ENCODE assay signal across 31 cellular contexts in genomic region chr9:107700902-107701301, GRCh38.
DNase-seq lines count a peak whose midpoint lies in the region; ATAC-seq, FAIRE-seq and TF ChIP-seq lines count a peak whose summit lies in the region.
"Had no signal": no experiment of that assay in that cellular context is flagged by ENCODE, and none has a peak within 500 bp of the region (broad histone marks: within the 10 kb centered on the region; RNA-seq: fewer than 3 reads in every experiment).

No MANE protein-coding gene starts in this region.

- H3K79me2 ChIP-seq in astrocyte (ENCODE audit: insufficient read depth, low read length) (no peaks in the 10 kb centered on the region), osteoblast (ENCODE audit: insufficient read depth, low read length) (no peaks in the 10 kb centered on the region)

- no peaks in the 10 kb centered on the region for H3K36me3 ChIP-seq in astrocyte (ENCODE audit: insufficient read depth, low read length)
- no peaks in the 10 kb centered on the region for H3K36me3 ChIP-seq in osteoblast (ENCODE audit: insufficient read depth, low read length)
- H3K36me3 ChIP-seq: esophagus squamous epithelium, neural progenitor cell, stomach, tibial artery had no signal

- DNase-seq in AG08395 (ENCODE audit: low spot score) (peak; percentile 6), H54 (ENCODE audit: insufficient read length, low spot score) (no peak), astrocyte (ENCODE audit: low read depth) (no peak), osteoblast (ENCODE audit: insufficient read length, low spot score, missing footprints) (no peak), NCI-H1105 treated with DMSO at 0.1 percent for 48 hours (lab: John Stamatoyannopoulos, UW) (no peak), SW480 (ENCODE audit: low spot score) (no peak), NK-92 (lab: John Stamatoyannopoulos, UW; ENCODE audit: unreplicated experiment) (no peak)
- DNase-seq: activated CD4-positive, alpha-beta T cell treated with anti-CD3 and anti-CD28 coated beads, Interleukin-2, amount 50 U/mL, for 48 hours; activated naive CD4-positive, alpha-beta T cell; DND-41; dorsolateral prefrontal cortex; esophagus squamous epithelium; GF-D8; HCEC 1CT; NCI-H1092; NCI-H1694 treated with DMSO at 0.1 percent for 48 hours; NCI-H446 treated with DMSO at 0.1 percent for 48 hours; NCI-H82; PC-3; right cardiac atrium; stimulated activated CD4-positive, alpha-beta T cell treated with anti-CD3 and anti-CD28 coated beads, Interleukin-12 subunit alpha, Interleukin-12 subunit beta, amount 100 ng/mL, for 4 hours; stimulated activated CD4-positive, alpha-beta T cell treated with anti-CD3 and anti-CD28 coated beads, Interleukin-2, amount 100 ng/mL, for 48 hours; stomach; T-helper 2 cell; tibial artery had no signal

- H3K4me2 ChIP-seq in astrocyte (ENCODE audit: low read length) (no peak overlapping the region), osteoblast (ENCODE audit: insufficient read depth, low read length) (peak overlapping the region; percentile 75)
- H3K4me2 ChIP-seq: neural progenitor cell had no signal

- H3K9me3 Mint-ChIP-seq in astrocyte (ENCODE audit: unreplicated experiment), result peaks cover 3% of the 10 kb centered on the region

- H3K4me3 ChIP-seq in astrocyte (ENCODE audit: insufficient read depth, low read depth, low read length) (no peak overlapping the region), osteoblast (ENCODE audit: insufficient read depth, low read length) (peak overlapping the region; percentile 54)
- H3K4me3 ChIP-seq: dorsolateral prefrontal cortex, neural progenitor cell, stomach, tibial artery had no signal

- H3K27me3 Mint-ChIP-seq in astrocyte (ENCODE audit: low read depth, unreplicated experiment), result peaks cover 23% of the 10 kb centered on the region

- no peaks in the 10 kb centered on the region for H3K4me1 Mint-ChIP-seq in astrocyte (ENCODE audit: low read depth, unreplicated experiment)

- H3K27ac ChIP-seq in astrocyte (ENCODE audit: low read depth, low read length) (no peak overlapping the region), osteoblast (ENCODE audit: low read depth, low read length) (no peak overlapping the region)
- H3K27ac ChIP-seq: dorsolateral prefrontal cortex, esophagus squamous epithelium, neural progenitor cell, stomach, tibial artery had no signal

- H3K27me3 ChIP-seq in astrocyte (ENCODE audit: insufficient read depth, low read length) (no peaks in the 10 kb centered on the region), osteoblast (ENCODE audit: insufficient read depth, low read length) (no peaks in the 10 kb centered on the region)
- H3K27me3 ChIP-seq: esophagus squamous epithelium, neural progenitor cell, stomach, tibial artery had no signal

- no peak for ATAC-seq in HG02884 (IDR thresholded peaks at IDR 0.05; ENCODE audit: unreplicated experiment)
- ATAC-seq: activated CD4-positive, CD25-positive, alpha-beta regulatory T cell treated with anti-CD3 and anti-CD28 coated beads, Interleukin-2, amount 50 U/mL, for 24 hours; PC-3; right cardiac atrium; Right ventricle myocardium inferior had no signal

- H3K36me3 Mint-ChIP-seq in astrocyte (ENCODE audit: low read depth, unreplicated experiment), result no peaks in the 10 kb centered on the region
- H3K36me3 Mint-ChIP-seq: IgD-negative memory B cell, neural progenitor cell had no signal

- H3K4me1 ChIP-seq in astrocyte (ENCODE audit: insufficient read depth, low read length) (no peaks in the 10 kb centered on the region), osteoblast (ENCODE audit: insufficient read depth, low read length) (peaks cover 12% of the 10 kb centered on the region)
- H3K4me1 ChIP-seq: neural progenitor cell, tibial artery had no signal

- no peak overlapping the region for H2AFZ ChIP-seq in astrocyte (ENCODE audit: low read depth, low read length)
- H2AFZ ChIP-seq in osteoblast (ENCODE audit: low read length), result peak overlapping the region; percentile 89
- H2AFZ ChIP-seq: neural progenitor cell had no signal

- H3K4me3 Mint-ChIP-seq in astrocyte (ENCODE audit: unreplicated experiment), result no peak overlapping the region
- H3K4me3 Mint-ChIP-seq: IgD-negative memory B cell, neural progenitor cell had no signal

- no peak overlapping the region for H3K9ac ChIP-seq in astrocyte (ENCODE audit: low read length)
- H3K9ac ChIP-seq: neural progenitor cell had no signal

- TF ChIP-seq CTCF in astrocyte (IDR thresholded peaks at IDR 0.05; ENCODE audit: insufficient read depth, low read depth, low read length) (no peak), osteoblast (IDR thresholded peaks at IDR 0.05; ENCODE audit: extremely low read depth, low read depth, low read length) (no peak)

- H3K9me3 ChIP-seq in astrocyte (ENCODE audit: insufficient read depth, low read depth, low read length), result no peaks in the 10 kb centered on the region
- H3K9me3 ChIP-seq in osteoblast (ENCODE audit: low read depth, low read length), result no peaks in the 10 kb centered on the region
- H3K9me3 ChIP-seq: esophagus squamous epithelium, stomach, tibial artery had no signal

- peak overlapping the region; percentile 24 for H3K27ac Mint-ChIP-seq in astrocyte (ENCODE audit: unreplicated experiment)
- H3K27ac Mint-ChIP-seq: IgD-negative memory B cell, neural progenitor cell had no signal

- FAIRE-seq in H54 (lab: Jason Lieb, UNC) (peak; percentile 43), astrocyte (lab: Jason Lieb, UNC) (no peak)
- FAIRE-seq: endometrium had no signal

- no peak for TF ChIP-seq POLR2A in H54 (IDR thresholded peaks at IDR 0.05; ENCODE audit: low read depth, low read length)

- no peaks in the 10 kb centered on the region for H4K20me1 ChIP-seq in astrocyte (ENCODE audit: insufficient read depth, low read length)
- H4K20me1 ChIP-seq in osteoblast (ENCODE audit: insufficient read depth, low read length), result no peaks in the 10 kb centered on the region
